Comparison of ENCODE assay signal across 17 cellular contexts in the genomic region with DNA sequence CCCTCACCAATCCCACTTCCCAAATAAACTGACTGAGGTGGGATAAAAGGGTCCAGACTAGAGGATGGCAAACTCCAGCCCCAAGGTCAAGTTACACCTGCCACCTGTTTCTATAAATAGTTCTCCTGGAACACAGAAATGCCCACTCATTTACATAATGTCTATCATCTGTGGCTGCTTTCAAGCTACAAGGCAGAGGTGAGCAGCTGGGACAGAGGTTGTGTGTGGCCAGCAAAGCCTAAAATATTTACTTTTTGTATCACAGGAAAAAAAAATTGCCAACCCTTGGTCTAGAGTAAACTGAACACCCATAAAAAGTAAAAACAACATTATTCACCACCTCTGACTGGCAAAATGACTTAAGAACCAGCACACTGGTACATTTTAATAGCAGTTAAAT.
DNase-seq lines count a peak whose midpoint lies in the region; ATAC-seq, FAIRE-seq and TF ChIP-seq lines count a peak whose summit lies in the region.
"Had no signal": no experiment of that assay in that cellular context is flagged by ENCODE, and none has a peak within 500 bp of the region (broad histone marks: within the 10 kb centered on the region; RNA-seq: fewer than 3 reads in every experiment).

No MANE protein-coding gene starts in this region.

- no peaks in the 10 kb centered on the region for H3K9me2 ChIP-seq in PC-3 (replicated peaks; ENCODE audit: low read length)

- H3K4me1 ChIP-seq in PC-3 (ENCODE audit: insufficient read depth, low read length) (no peaks in the 10 kb centered on the region), HepG2 (ENCODE audit: insufficient read depth, low read length) (no peaks in the 10 kb centered on the region)

- no peak overlapping the region for H3K9ac ChIP-seq in PC-3 (ENCODE audit: low read length)
- no peak overlapping the region for H3K9ac ChIP-seq in HepG2 (ENCODE audit: insufficient read depth, low read depth, low read length)
- H3K9ac ChIP-seq: BLaER1 had no signal

- H3K27ac ChIP-seq in PC-3 (ENCODE audit: low read length) = no peak overlapping the region
- no peak overlapping the region for H3K27ac ChIP-seq in HepG2 (ENCODE audit: extremely low read length, insufficient read depth, low read length)
- H3K27ac ChIP-seq: BLaER1, HL-60 had no signal

- TF ChIP-seq RAD21 in HepG2 (CRISPR knock-in tag; IDR thresholded peaks at IDR 0.05) = no peak

- H3K4me2 ChIP-seq in PC-3 (ENCODE audit: low read length) (no peak overlapping the region), HepG2 (ENCODE audit: low read depth, low read length) (no peak overlapping the region)

- no peak overlapping the region for H3K4me3 ChIP-seq in PC-3 (ENCODE audit: low read length)
- no peak overlapping the region for H3K4me3 ChIP-seq in HepG2 (replicated peaks in 1 of 3; ENCODE audit: insufficient read depth in 1 of 3, low read depth in 2 of 3, low read length in 3 of 3)
- H3K4me3 ChIP-seq: BLaER1 had no signal

- no peaks in the 10 kb centered on the region for H3F3A ChIP-seq in PC-3 (ENCODE audit: low read length, unreplicated experiment)

- BruUV-seq in PC-3 (replicated peaks; lab: Mats Ljungman, UMichigan) = no TSS peak
- no TSS peak for BruUV-seq in HepG2 (replicated peaks; lab: Mats Ljungman, UMichigan)

- CTCF ChIA-PET in PC-3 (lab: Charles Lee) = no interaction called here
- CTCF ChIA-PET in HepG2 (lab: Yijun Ruan, JAX; ENCODE audit: low intra/inter-chr PET ratio, low total read pairs) = no interaction called here

- TF ChIP-seq EP300 in HepG2 (IDR thresholded peaks at IDR 0.05; ENCODE audit: low read depth in 2 of 2, low read length in 2 of 2) (no peak), HepG2 (CRISPR knock-in tag; IDR thresholded peaks at IDR 0.05; ENCODE audit: borderline replicate concordance) (no peak)

- H3K79me2 ChIP-seq in PC-3 (ENCODE audit: low read length) (no peaks in the 10 kb centered on the region), HepG2 (ENCODE audit: insufficient read depth, low read length) (no peaks in the 10 kb centered on the region)

- H3K9me3 ChIP-seq in PC-3 (ENCODE audit: low read length) (no peaks in the 10 kb centered on the region), HepG2 (ENCODE audit: low read length) (no peaks in the 10 kb centered on the region; the same call in 1 of the 2 replicates)

- DNase-seq in NCI-H510A treated with DMSO at 0.1 percent for 48 hours (lab: John Stamatoyannopoulos, UW) (peak; percentile 63), NCI-H510A (lab: John Stamatoyannopoulos, UW) (no peak), NCI-H748 (lab: John Stamatoyannopoulos, UW; ENCODE audit: unreplicated experiment) (peak; percentile 85), PC-3 (no peak), HepG2 (ENCODE audit: low spot score) (no peak)
- DNase-seq: 8988T; CD4-positive, alpha-beta memory T cell; DMS153; DMS79; GF-D8; H9; IMR-90 had no signal

- peak; percentile 40; the same call in 1 of the 2 replicates for ATAC-seq in PC-3
- ATAC-seq in HepG2 = no peak
- ATAC-seq in HG03196 (IDR thresholded peaks at IDR 0.05; ENCODE audit: unreplicated experiment) = no peak
- ATAC-seq in HG02981 (IDR thresholded peaks at IDR 0.05; ENCODE audit: unreplicated experiment) = no peak

- intact Hi-C loops in PC-3 (cut with micrococcal nuclease) (no loop called here), HepG2 (cut with micrococcal nuclease; ENCODE audit: unreplicated experiment) (no loop called here)

- no peak for FAIRE-seq in HepG2 (lab: Jason Lieb, UNC)
- FAIRE-seq: H1 had no signal

- in situ Hi-C loops in HepG2 (cut with HindIII; ENCODE audit: extremely low pct_ligation_motif_present, low pct_unique_long_range_greater_than_20kb) = no loop called here

- H3K27me3 ChIP-seq in PC-3 (ENCODE audit: low read length) = peaks cover 58% of the 10 kb centered on the region
- H3K27me3 ChIP-seq in HepG2 (ENCODE audit: control insufficient read depth in 1 of 2, insufficient read depth in 2 of 2, low read length in 2 of 2) = no peaks in the 10 kb centered on the region; a peak in 1 of 5 replicates
- H3K27me3 ChIP-seq: BLaER1 had no signal

- no peak for TF ChIP-seq POLR2A in HepG2 (IDR thresholded peaks at IDR 0.05; ENCODE audit: insufficient read depth in 1 of 2, low read depth in 2 of 2, low read length in 2 of 2)

- POLR2A ChIA-PET in PC-3 (lab: Charles Lee; ENCODE audit: unreplicated experiment) = no interaction called here
- POLR2A ChIA-PET in HepG2 (lab: Yijun Ruan, JAX) = no interaction called here

- H4K20me1 ChIP-seq in PC-3 (ENCODE audit: low read length) (no peaks in the 10 kb centered on the region), HepG2 (ENCODE audit: insufficient read depth, low read length) (no peaks in the 10 kb centered on the region)
- H4K20me1 ChIP-seq: BLaER1 had no signal

- no peak overlapping the region for H2AFZ ChIP-seq in PC-3 (ENCODE audit: low read length)
- no peak overlapping the region for H2AFZ ChIP-seq in HepG2 (ENCODE audit: low read length)

- TF ChIP-seq CTCF in PC-3 (conservative IDR thresholded peaks at IDR 0.05; ENCODE audit: low read depth, low read length) = no peak
- TF ChIP-seq CTCF in HepG2 (CRISPR knock-in tag; IDR thresholded peaks at IDR 0.05) = no peak

- no peaks in the 10 kb centered on the region for H3K36me3 ChIP-seq in PC-3 (ENCODE audit: low read depth, low read length)
- no peaks in the 10 kb centered on the region for H3K36me3 ChIP-seq in HepG2 (replicated peaks in 1 of 2; ENCODE audit: control insufficient read depth in 1 of 2, insufficient read depth in 2 of 2, low read length in 2 of 2)
- H3K36me3 ChIP-seq: BLaER1 had no signal

TF ChIP-seq in HepG2, 621 proteins besides CTCF, POLR2A, EP300 and RAD21 (continues in another document):
- no peak for TF ChIP-seq PITX1 (CRISPR knock-in tag; IDR thresholded peaks at IDR 0.05)
- TF ChIP-seq JUNB (CRISPR knock-in tag; IDR thresholded peaks at IDR 0.05; ENCODE audit: borderline replicate concordance) = no peak
- no peak for TF ChIP-seq USF2 (IDR thresholded peaks at IDR 0.05; ENCODE audit: low read depth, low read length)
- no peak for TF ChIP-seq USF2 (CRISPR knock-in tag; IDR thresholded peaks at IDR 0.05; ENCODE audit: borderline replicate concordance)
- no peak for TF ChIP-seq NRL (CRISPR knock-in tag; IDR thresholded peaks at IDR 0.05; ENCODE audit: borderline replicate concordance)
- TF ChIP-seq, protein P1, sequence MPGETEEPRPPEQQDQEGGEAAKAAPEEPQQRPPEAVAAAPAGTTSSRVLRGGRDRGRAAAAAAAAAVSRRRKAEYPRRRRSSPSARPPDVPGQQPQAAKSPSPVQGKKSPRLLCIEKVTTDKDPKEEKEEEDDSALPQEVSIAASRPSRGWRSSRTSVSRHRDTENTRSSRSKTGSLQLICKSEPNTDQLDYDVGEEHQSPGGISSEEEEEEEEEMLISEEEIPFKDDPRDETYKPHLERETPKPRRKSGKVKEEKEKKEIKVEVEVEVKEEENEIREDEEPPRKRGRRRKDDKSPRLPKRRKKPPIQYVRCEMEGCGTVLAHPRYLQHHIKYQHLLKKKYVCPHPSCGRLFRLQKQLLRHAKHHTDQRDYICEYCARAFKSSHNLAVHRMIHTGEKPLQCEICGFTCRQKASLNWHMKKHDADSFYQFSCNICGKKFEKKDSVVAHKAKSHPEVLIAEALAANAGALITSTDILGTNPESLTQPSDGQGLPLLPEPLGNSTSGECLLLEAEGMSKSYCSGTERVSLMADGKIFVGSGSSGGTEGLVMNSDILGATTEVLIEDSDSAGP (CRISPR knock-in tag; IDR thresholded peaks at IDR 0.05; ENCODE audit: borderline replicate concordance) = no peak
- no peak for TF ChIP-seq ZBTB7B (CRISPR knock-in tag; IDR thresholded peaks at IDR 0.05)
- TF ChIP-seq, protein P2, sequence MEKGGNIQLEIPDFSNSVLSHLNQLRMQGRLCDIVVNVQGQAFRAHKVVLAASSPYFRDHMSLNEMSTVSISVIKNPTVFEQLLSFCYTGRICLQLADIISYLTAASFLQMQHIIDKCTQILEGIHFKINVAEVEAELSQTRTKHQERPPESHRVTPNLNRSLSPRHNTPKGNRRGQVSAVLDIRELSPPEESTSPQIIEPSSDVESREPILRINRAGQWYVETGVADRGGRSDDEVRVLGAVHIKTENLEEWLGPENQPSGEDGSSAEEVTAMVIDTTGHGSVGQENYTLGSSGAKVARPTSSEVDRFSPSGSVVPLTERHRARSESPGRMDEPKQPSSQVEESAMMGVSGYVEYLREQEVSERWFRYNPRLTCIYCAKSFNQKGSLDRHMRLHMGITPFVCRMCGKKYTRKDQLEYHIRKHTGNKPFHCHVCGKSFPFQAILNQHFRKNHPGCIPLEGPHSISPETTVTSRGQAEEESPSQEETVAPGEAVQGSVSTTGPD (CRISPR knock-in tag; IDR thresholded peaks at IDR 0.05) = no peak
- TF ChIP-seq ZNF710 (CRISPR knock-in tag; IDR thresholded peaks at IDR 0.05; ENCODE audit: borderline replicate concordance) = no peak

Comparison
In these comparisons a context has a peak if more than half of its experiments do, and no peak if none do; other contexts are left out.
1. DNase-seq: peak in NCI-H510A treated with DMSO at 0.1 percent for 48 hours (single experiment) and NCI-H748 (single experiment); none in NCI-H510A (single experiment), PC-3 (single experiment) and HepG2 (single experiment).